ENCODE assay signal across 12 cellular contexts in genomic region chr22:35699859-35700258, GRCh38. TPM values are rescaled to one million over a fixed set of nuclear protein-coding genes. Genes with fewer than 3 reads are reported as not detected.
DNase-seq lines count a peak whose midpoint lies in the region; ATAC-seq and TF ChIP-seq lines count a peak whose summit lies in the region.
"Not testable (repeated sequence)": the region's sequence is repeated elsewhere in the genome, so short reads cannot be mapped to it uniquely, and the experiment has no call there.
"Had no signal": no experiment of that assay in that cellular context is flagged by ENCODE, and none has a peak within 500 bp of the region (broad histone marks: within the 10 kb centered on the region; RNA-seq: fewer than 3 reads in every experiment).

No MANE protein-coding gene starts in this region.

- POLR2A ChIA-PET in CD4-positive, alpha-beta T cell (lab: Charles Lee); activated CD4-positive, alpha-beta T cell treated with anti-CD3 and anti-CD28 coated beads for 36 hours (lab: Charles Lee); activated CD4-positive, alpha-beta T cell treated with anti-CD3 and anti-CD28 coated beads, Interleukin-2, amount 10 ng/mL, durations not matched to agents 7 days and 5 days (lab: Charles Lee); activated CD8-positive, alpha-beta T cell treated with anti-CD3 and anti-CD28 coated beads, Interleukin-2, amount 10 ng/mL, durations not matched to agents 7 days and 5 days (lab: Charles Lee): not testable (repeated sequence)

- not testable (repeated sequence) for H3K27ac Mint-ChIP-seq in CD4-positive, alpha-beta T cell; activated CD4-positive, alpha-beta T cell treated with anti-CD3 and anti-CD28 coated beads for 36 hours; activated CD4-positive, alpha-beta T cell treated with anti-CD3 and anti-CD28 coated beads, Interleukin-2, amount 10 ng/mL, durations not matched to agents 7 days and 5 days; activated CD8-positive, alpha-beta T cell treated with anti-CD3 and anti-CD28 coated beads, Interleukin-2, amount 10 ng/mL, durations not matched to agents 7 days and 5 days; activated T-helper 17 cell treated with anti-CD3 and anti-CD28 coated beads, Interleukin-2, amount 50 U/mL, for 72 hours; stimulated activated naive CD8-positive, alpha-beta T cell treated with anti-CD3 and anti-CD28 coated beads, Interleukin-15, amount 100 ng/mL, for 72 hours

- peak; percentile 43 for ATAC-seq in CD4-positive, alpha-beta T cell (ENCODE audit: poor library complexity)
- ATAC-seq in activated CD4-positive, alpha-beta T cell treated with anti-CD3 and anti-CD28 coated beads for 36 hours: not testable (repeated sequence)
- ATAC-seq in activated CD8-positive, alpha-beta T cell treated with anti-CD3 and anti-CD28 coated beads, Interleukin-2, amount 10 ng/mL, durations not matched to agents 7 days and 5 days: peak; percentile 43
- peak; percentile 36 for ATAC-seq in activated T-helper 17 cell treated with anti-CD3 and anti-CD28 coated beads, Interleukin-2, amount 50 U/mL, for 72 hours (replicated peaks)
- peak; percentile 70 for ATAC-seq in stimulated activated naive CD8-positive, alpha-beta T cell treated with anti-CD3 and anti-CD28 coated beads, Interleukin-15, amount 100 ng/mL, for 72 hours

- CTCF ChIA-PET in CD4-positive, alpha-beta T cell (lab: Charles Lee); activated CD4-positive, alpha-beta T cell treated with anti-CD3 and anti-CD28 coated beads for 36 hours (lab: Charles Lee); activated CD4-positive, alpha-beta T cell treated with anti-CD3 and anti-CD28 coated beads, Interleukin-2, amount 10 ng/mL, durations not matched to agents 7 days and 5 days (lab: Charles Lee); activated CD8-positive, alpha-beta T cell treated with anti-CD3 and anti-CD28 coated beads, Interleukin-2, amount 10 ng/mL, durations not matched to agents 7 days and 5 days (lab: Charles Lee): not testable (repeated sequence)

- intact Hi-C loops in CD4-positive, alpha-beta T cell (cut with DNase I, micrococcal nuclease): loop anchor here in 1 of 2 experiments (5.0 kb wide), 1 partner anchor 53 kb away; the partner anchor contains the start of gene APOL6
- intact Hi-C loops in activated CD4-positive, alpha-beta T cell treated with anti-CD3 and anti-CD28 coated beads for 36 hours (cut with DNase I, micrococcal nuclease): not testable (repeated sequence)

- H3K27ac ChIP-seq in CD4-positive, alpha-beta T cell (ENCODE audit: low read depth, low read length): not testable (repeated sequence)

- H3K9me3 ChIP-seq in CD4-positive, alpha-beta T cell (ENCODE audit: control insufficient read depth, low read length): not testable (repeated sequence)

- H3K36me3 Mint-ChIP-seq in CD4-positive, alpha-beta T cell (ENCODE audit: low read depth); activated CD4-positive, alpha-beta T cell treated with anti-CD3 and anti-CD28 coated beads for 36 hours (ENCODE audit: low read depth); activated CD4-positive, alpha-beta T cell treated with anti-CD3 and anti-CD28 coated beads, Interleukin-2, amount 10 ng/mL, durations not matched to agents 7 days and 5 days (ENCODE audit: low read depth); activated CD8-positive, alpha-beta T cell treated with anti-CD3 and anti-CD28 coated beads, Interleukin-2, amount 10 ng/mL, durations not matched to agents 7 days and 5 days (ENCODE audit: low read depth); activated T-helper 17 cell treated with anti-CD3 and anti-CD28 coated beads, Interleukin-2, amount 50 U/mL, for 72 hours (ENCODE audit: low read depth): not testable (repeated sequence)

- H3K27me3 ChIP-seq in CD4-positive, alpha-beta T cell (ENCODE audit: control insufficient read depth, insufficient read depth, low read length): not testable (repeated sequence)

- H3K4me3 Mint-ChIP-seq in CD4-positive, alpha-beta T cell; activated CD4-positive, alpha-beta T cell treated with anti-CD3 and anti-CD28 coated beads for 36 hours; activated CD4-positive, alpha-beta T cell treated with anti-CD3 and anti-CD28 coated beads, Interleukin-2, amount 10 ng/mL, durations not matched to agents 7 days and 5 days; activated CD8-positive, alpha-beta T cell treated with anti-CD3 and anti-CD28 coated beads, Interleukin-2, amount 10 ng/mL, durations not matched to agents 7 days and 5 days; activated T-helper 17 cell treated with anti-CD3 and anti-CD28 coated beads, Interleukin-2, amount 50 U/mL, for 72 hours; stimulated activated naive CD8-positive, alpha-beta T cell treated with anti-CD3 and anti-CD28 coated beads, Interleukin-15, amount 100 ng/mL, for 72 hours: not testable (repeated sequence)

- not testable (repeated sequence) for H3K9me3 Mint-ChIP-seq in CD4-positive, alpha-beta T cell; activated CD4-positive, alpha-beta T cell treated with anti-CD3 and anti-CD28 coated beads for 36 hours (ENCODE audit: low read depth); activated CD4-positive, alpha-beta T cell treated with anti-CD3 and anti-CD28 coated beads, Interleukin-2, amount 10 ng/mL, durations not matched to agents 7 days and 5 days; activated CD8-positive, alpha-beta T cell treated with anti-CD3 and anti-CD28 coated beads, Interleukin-2, amount 10 ng/mL, durations not matched to agents 7 days and 5 days (ENCODE audit: insufficient read depth); activated T-helper 17 cell treated with anti-CD3 and anti-CD28 coated beads, Interleukin-2, amount 50 U/mL, for 72 hours; stimulated activated naive CD8-positive, alpha-beta T cell treated with anti-CD3 and anti-CD28 coated beads, Interleukin-15, amount 100 ng/mL, for 72 hours

- not testable (repeated sequence) for H3K4me1 Mint-ChIP-seq in CD4-positive, alpha-beta T cell (ENCODE audit: low read depth); activated CD4-positive, alpha-beta T cell treated with anti-CD3 and anti-CD28 coated beads for 36 hours; activated CD4-positive, alpha-beta T cell treated with anti-CD3 and anti-CD28 coated beads, Interleukin-2, amount 10 ng/mL, durations not matched to agents 7 days and 5 days; activated CD8-positive, alpha-beta T cell treated with anti-CD3 and anti-CD28 coated beads, Interleukin-2, amount 10 ng/mL, durations not matched to agents 7 days and 5 days (ENCODE audit: low read depth); activated T-helper 17 cell treated with anti-CD3 and anti-CD28 coated beads, Interleukin-2, amount 50 U/mL, for 72 hours; stimulated activated naive CD8-positive, alpha-beta T cell treated with anti-CD3 and anti-CD28 coated beads, Interleukin-15, amount 100 ng/mL, for 72 hours

- TF ChIP-seq CTCF in CD4-positive, alpha-beta T cell (IDR thresholded peaks at IDR 0.05): not testable (repeated sequence)

- DNase-seq in CD4-positive, alpha-beta T cell; stimulated activated naive CD8-positive, alpha-beta T cell treated with anti-CD3 and anti-CD28 coated beads, Interleukin-15, amount 100 ng/mL, for 72 hours: not testable (repeated sequence)
- peak; percentile 14 for DNase-seq in activated CD4-positive, alpha-beta T cell treated with anti-CD3 and anti-CD28 coated beads for 36 hours
- peak; percentile 20 for DNase-seq in activated CD4-positive, alpha-beta T cell treated with anti-CD3 and anti-CD28 coated beads, Interleukin-2, amount 10 ng/mL, durations not matched to agents 7 days and 5 days
- peak; percentile 41 for DNase-seq in activated CD8-positive, alpha-beta T cell treated with anti-CD3 and anti-CD28 coated beads, Interleukin-2, amount 10 ng/mL, durations not matched to agents 7 days and 5 days
- peak; percentile 45 for DNase-seq in putamen (ENCODE audit: low spot score)

- not testable (repeated sequence) for H3K27me3 Mint-ChIP-seq in CD4-positive, alpha-beta T cell; activated CD4-positive, alpha-beta T cell treated with anti-CD3 and anti-CD28 coated beads for 36 hours; activated CD4-positive, alpha-beta T cell treated with anti-CD3 and anti-CD28 coated beads, Interleukin-2, amount 10 ng/mL, durations not matched to agents 7 days and 5 days; activated CD8-positive, alpha-beta T cell treated with anti-CD3 and anti-CD28 coated beads, Interleukin-2, amount 10 ng/mL, durations not matched to agents 7 days and 5 days (ENCODE audit: low read depth); activated T-helper 17 cell treated with anti-CD3 and anti-CD28 coated beads, Interleukin-2, amount 50 U/mL, for 72 hours; stimulated activated naive CD8-positive, alpha-beta T cell treated with anti-CD3 and anti-CD28 coated beads, Interleukin-15, amount 100 ng/mL, for 72 hours

RNA-seq across cellular contexts. Expression of gene APOL5, which starts 17.8 kb away (rescaled TPM):
- total RNA-seq in CD4-positive, alpha-beta T cell: not detected
- not detected for total RNA-seq in activated CD4-positive, alpha-beta T cell treated with anti-CD3 and anti-CD28 coated beads for 36 hours
- total RNA-seq in activated CD4-positive, alpha-beta T cell treated with anti-CD3 and anti-CD28 coated beads, Interleukin-2, amount 10 ng/mL, durations not matched to agents 7 days and 5 days: not detected
- total RNA-seq in activated CD8-positive, alpha-beta T cell treated with anti-CD3 and anti-CD28 coated beads, Interleukin-2, amount 10 ng/mL, durations not matched to agents 7 days and 5 days: not detected
- total RNA-seq in activated T-helper 17 cell treated with anti-CD3 and anti-CD28 coated beads, Interleukin-2, amount 50 U/mL, for 72 hours: not detected
- total RNA-seq: A172; B cell; Caco-2; Calu3; CD4-positive, alpha-beta memory T cell had no signal

RNA-seq across cellular contexts. Expression of gene APOL6, which starts 51.6 kb away (rescaled TPM):
- total RNA-seq in CD4-positive, alpha-beta T cell: 10 to 100 TPM; 39.3 TPM
- total RNA-seq in activated CD4-positive, alpha-beta T cell treated with anti-CD3 and anti-CD28 coated beads for 36 hours: 10 to 100 TPM; 34.3 to 35.5 TPM
- total RNA-seq in activated CD4-positive, alpha-beta T cell treated with anti-CD3 and anti-CD28 coated beads, Interleukin-2, amount 10 ng/mL, durations not matched to agents 7 days and 5 days: 10 to 100 TPM; 83.6 to 91.5 TPM
- 10 to 100 TPM; 62.3 to 63.2 TPM for total RNA-seq in activated CD8-positive, alpha-beta T cell treated with anti-CD3 and anti-CD28 coated beads, Interleukin-2, amount 10 ng/mL, durations not matched to agents 7 days and 5 days
- 10 to 100 TPM; 23.0 to 38.7 TPM for total RNA-seq in activated T-helper 17 cell treated with anti-CD3 and anti-CD28 coated beads, Interleukin-2, amount 50 U/mL, for 72 hours
